13 cellular contexts compared by ENCODE assay signal in the genomic region with DNA sequence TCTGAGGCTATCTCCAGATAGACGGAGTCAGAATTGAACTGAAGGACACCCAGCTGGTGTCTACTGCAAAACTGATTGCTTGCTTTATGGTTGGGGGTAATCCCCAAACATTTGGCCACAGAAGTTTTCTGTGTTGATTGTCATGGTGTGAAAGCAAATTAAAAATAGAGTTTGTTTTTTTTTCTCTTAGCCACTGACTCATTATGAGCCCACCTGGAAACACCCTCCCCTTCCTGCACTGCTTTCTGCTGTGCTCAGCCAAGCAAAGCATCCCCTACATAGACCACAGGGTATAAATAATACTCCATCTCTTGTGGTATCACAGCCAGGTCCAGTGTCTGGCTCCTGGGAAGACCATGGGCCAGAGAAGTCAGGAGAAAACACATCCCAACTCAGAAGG. TPM values are rescaled to one million over a fixed set of nuclear protein-coding genes. Genes with fewer than 3 reads are reported as not detected.
DNase-seq lines count a peak whose midpoint lies in the region; ATAC-seq and TF ChIP-seq lines count a peak whose summit lies in the region.
"Had no signal": no experiment of that assay in that cellular context is flagged by ENCODE, and none has a peak within 500 bp of the region (broad histone marks: within the 10 kb centered on the region; RNA-seq: fewer than 3 reads in every experiment).

No MANE protein-coding gene starts in this region.

- DNase-seq in memory B cell (ENCODE audit: low spot score in 2 of 2) (no peak), NK-92 (lab: John Stamatoyannopoulos, UW; ENCODE audit: unreplicated experiment) (no peak), iPS-NIHi7 (ENCODE audit: extremely low spot score) (no peak), left ventricle myocardium superior (no peak), psoas muscle (no peak)
- DNase-seq: esophagus squamous epithelium, KBM-7, NCI-H2081 treated with DMSO at 0.1 percent for 48 hours had no signal

- 72 to 88% (median 81%) methylated on average over 1 of the region's 1 CpG for WGBS in psoas muscle, 3 donors

- ATAC-seq in GM18907 (IDR thresholded peaks at IDR 0.05; ENCODE audit: unreplicated experiment): peak; percentile 95
- ATAC-seq in GM21723 (IDR thresholded peaks at IDR 0.05; ENCODE audit: unreplicated experiment): peak; percentile 89
- ATAC-seq in HG03135 (IDR thresholded peaks at IDR 0.05; ENCODE audit: unreplicated experiment): peak; percentile 88
- peak; percentile 53 for ATAC-seq in memory B cell (ENCODE audit: low read depth)
- ATAC-seq in left ventricle myocardium superior: no peak
- no peak for ATAC-seq in psoas muscle

- TF ChIP-seq CTCF in psoas muscle (IDR thresholded peaks at IDR 0.05): no peak

- no peaks in the 10 kb centered on the region for H3K9me3 ChIP-seq in psoas muscle
- H3K9me3 ChIP-seq: esophagus squamous epithelium had no signal

- no peaks in the 10 kb centered on the region for H3K9me3 Mint-ChIP-seq in memory B cell
- H3K9me3 Mint-ChIP-seq: activated T-helper 2 cell treated with anti-CD3 and anti-CD28 coated beads, Interferon-gamma antibody, Interleukin-2, Interleukin-4, amounts not matched to agents 10 μg/mL and 5 μg/mL and 100 μg/mL, durations not matched to agents 14 hours and 24 hours and 36 hours had no signal

- H3K4me1 Mint-ChIP-seq in memory B cell: peaks cover 2% of the 10 kb centered on the region

- H3K36me3 ChIP-seq in psoas muscle (ENCODE audit: insufficient read depth in 1 of 2, low read depth in 1 of 2): no peaks in the 10 kb centered on the region
- H3K36me3 ChIP-seq: esophagus squamous epithelium had no signal

- no peak overlapping the region for H3K4me3 ChIP-seq in psoas muscle
- H3K4me3 ChIP-seq: esophagus squamous epithelium had no signal

- peaks cover 4% of the 10 kb centered on the region for H3K36me3 Mint-ChIP-seq in memory B cell

- H3K27me3 Mint-ChIP-seq in memory B cell: peaks cover 18% of the 10 kb centered on the region

- H3K27ac Mint-ChIP-seq in memory B cell: no peak overlapping the region
- H3K27ac Mint-ChIP-seq: activated T-helper 2 cell treated with anti-CD3 and anti-CD28 coated beads, Interferon-gamma antibody, Interleukin-2, Interleukin-4, amounts not matched to agents 10 μg/mL and 5 μg/mL and 100 μg/mL, durations not matched to agents 14 hours and 24 hours and 36 hours had no signal

- no peak overlapping the region for H3K27ac ChIP-seq in psoas muscle
- H3K27ac ChIP-seq: esophagus squamous epithelium, VCaP had no signal

- intact Hi-C loops in left ventricle myocardium superior (cut with micrococcal nuclease): no loop called here
- intact Hi-C loops in psoas muscle (cut with DNase I): no loop called here

- H3K27me3 ChIP-seq in psoas muscle (ENCODE audit: insufficient read depth in 3 of 3, low read length in 2 of 3): peaks cover 0 to 5% (median 4%) of the 10 kb centered on the region in 3 donors

- no peaks in the 10 kb centered on the region for H3K4me1 ChIP-seq in psoas muscle
- H3K4me1 ChIP-seq: esophagus squamous epithelium had no signal

- H3K4me3 Mint-ChIP-seq in memory B cell: no peak overlapping the region

RNA-seq across cellular contexts. Expression of a gene that starts 6.5 kb away (rescaled TPM):
- total RNA-seq in left ventricle myocardium superior (9.3 TPM), psoas muscle (not detected)
- polyA plus RNA-seq in psoas muscle: under 1 TPM in 2 of 3 donors, not detected in 1; under 0.01 to 0.01 TPM
- total RNA-seq: activated T-helper 2 cell treated with anti-CD3 and anti-CD28 coated beads, Interferon-gamma antibody, Interleukin-2, Interleukin-4, amounts not matched to agents 10 μg/mL and 5 μg/mL and 100 μg/mL, durations not matched to agents 14 hours and 24 hours and 36 hours had no signal

Comparison
In these comparisons a context has a peak if more than half of its experiments do, and no peak if none do; other contexts are left out.
1. ATAC-seq: peak in GM18907 (single experiment), GM21723 (single experiment), HG03135 (single experiment) and memory B cell (single experiment); none in left ventricle myocardium superior (single experiment) and psoas muscle (0 of 4).
2. RNA of a gene that starts 6.5 kb away (total RNA-seq): 9.3 TPM in left ventricle myocardium superior (single experiment); not detected in psoas muscle; every median in the first group is over 10 times any median in the second.